Comparison of ENCODE assay signal across 21 cellular contexts in the genomic region with DNA sequence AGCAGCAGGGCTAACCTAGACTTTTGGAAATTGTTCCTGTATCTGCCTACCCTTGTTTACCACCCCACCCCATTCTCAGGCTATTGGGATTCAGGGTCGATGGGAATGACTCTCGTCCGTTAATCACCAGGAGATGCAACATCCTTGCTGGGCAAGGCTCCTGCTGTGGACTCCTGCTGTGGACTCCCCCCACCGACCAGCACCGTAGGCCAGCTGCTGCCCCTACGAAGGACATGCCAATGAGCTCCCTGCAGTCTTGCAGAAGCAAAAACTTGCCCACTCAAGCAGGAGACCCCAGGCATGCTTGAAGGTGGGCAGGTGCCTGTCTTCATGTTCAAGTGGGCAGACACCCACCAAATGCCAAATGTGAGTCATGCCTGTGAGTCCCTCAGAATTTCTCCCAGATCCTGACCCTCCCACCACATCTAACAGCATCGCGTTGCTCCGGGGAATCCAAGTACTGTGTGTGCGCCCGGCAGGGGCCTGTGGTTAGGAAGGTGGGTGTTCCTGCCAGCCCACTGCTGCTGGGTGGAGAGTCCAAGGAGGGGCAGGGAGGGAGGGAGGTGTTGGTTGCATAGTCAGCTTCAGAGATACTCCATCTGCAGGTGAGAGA. TPM values are rescaled to one million over a fixed set of nuclear protein-coding genes. Genes with fewer than 3 reads are reported as not detected.
DNase-seq lines count a peak whose midpoint lies in the region; ATAC-seq and TF ChIP-seq lines count a peak whose summit lies in the region.
"Had no signal": no experiment of that assay in that cellular context is flagged by ENCODE, and none has a peak within 500 bp of the region (broad histone marks: within the 10 kb centered on the region; RNA-seq: fewer than 3 reads in every experiment).

No MANE protein-coding gene starts in this region.

- H3K4me3 ChIP-seq in DND-41 (ENCODE audit: low read depth in 1 of 2, low read length in 2 of 2) = no peak overlapping the region
- no peak overlapping the region for H3K4me3 ChIP-seq in astrocyte of the spinal cord (ENCODE audit: low read depth, low read length)
- H3K4me3 ChIP-seq: GM23248, MG63 had no signal

- in situ Hi-C loops in astrocyte of the spinal cord (cut with HindIII; ENCODE audit: low sequenced_read_pairs) = no loop called here

- H3K27me3 Mint-ChIP-seq in chondrocyte (ENCODE audit: low read depth) = peaks cover 8% of the 10 kb centered on the region

- no peaks in the 10 kb centered on the region for H4K20me1 ChIP-seq in DND-41 (ENCODE audit: insufficient read depth, low read length)

- no peaks in the 10 kb centered on the region for H3K4me1 Mint-ChIP-seq in chondrocyte (ENCODE audit: low read depth)
- H3K4me1 Mint-ChIP-seq: CD4-positive, CD25-positive, alpha-beta regulatory T cell; IgD-negative memory B cell had no signal

- DNase-seq in DND-41 = peak; percentile 23
- peak; percentile 74 for DNase-seq in NCI-H146 (lab: John Stamatoyannopoulos, UW)
- peak; percentile 30 for DNase-seq in astrocyte of the spinal cord (ENCODE audit: low read depth, low spot score)
- DNase-seq in renal cortical epithelial cell (ENCODE audit: low read depth) = peak; percentile 15
- DNase-seq in chondrocyte (ENCODE audit: low spot score) = no peak
- DNase-seq in left colon = no peak
- DNase-seq: BE2C; CD4-positive, CD25-positive, alpha-beta regulatory T cell; GM23248; Kasumi-1; MG63; NCI-H1048; NCI-H1436; NCI-H2081; SW 1271 had no signal

- peaks cover 27% of the 10 kb centered on the region for H3K27me3 ChIP-seq in DND-41 (ENCODE audit: insufficient read depth, low read length, poor library complexity)
- H3K27me3 ChIP-seq: BE2C, MG63 had no signal

- no peaks in the 10 kb centered on the region for H3K36me3 ChIP-seq in DND-41 (ENCODE audit: insufficient read depth, low read length)
- H3K36me3 ChIP-seq: BE2C, MG63 had no signal

- peaks cover 2% of the 10 kb centered on the region for H3K36me3 Mint-ChIP-seq in chondrocyte (ENCODE audit: low read depth)
- H3K36me3 Mint-ChIP-seq: CD4-positive, CD25-positive, alpha-beta regulatory T cell; IgD-negative memory B cell had no signal

- H3K79me2 ChIP-seq in DND-41 (ENCODE audit: insufficient read depth, low read length) = no peaks in the 10 kb centered on the region

- H3K4me2 ChIP-seq in DND-41 (ENCODE audit: insufficient read depth, low read length) = no peak overlapping the region

- H3K4me3 Mint-ChIP-seq in chondrocyte (ENCODE audit: unreplicated experiment) = no peak overlapping the region
- H3K4me3 Mint-ChIP-seq: CD4-positive, CD25-positive, alpha-beta regulatory T cell; IgD-negative memory B cell had no signal

- H3K9me3 ChIP-seq in DND-41 (ENCODE audit: insufficient read depth, low read length, severe bottlenecking) = no peaks in the 10 kb centered on the region
- H3K9me3 ChIP-seq: BE2C, MG63 had no signal

- H3K4me1 ChIP-seq in DND-41 (ENCODE audit: insufficient read depth, low read length) = no peaks in the 10 kb centered on the region
- H3K4me1 ChIP-seq: BE2C had no signal

- no peak for TF ChIP-seq CTCF in DND-41 (IDR thresholded peaks at IDR 0.05; ENCODE audit: borderline replicate concordance, extremely low read depth, low read length, poor library complexity, severe bottlenecking)
- TF ChIP-seq CTCF in astrocyte of the spinal cord (IDR thresholded peaks at IDR 0.05; ENCODE audit: low read depth, low read length) = no peak
- TF ChIP-seq CTCF in chondrocyte (IDR thresholded peaks at IDR 0.05) = no peak

- no peak overlapping the region for H3K9ac ChIP-seq in DND-41 (ENCODE audit: low read depth, low read length)
- H3K9ac ChIP-seq: GM23248 had no signal

- H3K27ac ChIP-seq in DND-41 (ENCODE audit: low read length) = no peak overlapping the region
- H3K27ac ChIP-seq: GM23248 had no signal

- no peak overlapping the region for H3K27ac Mint-ChIP-seq in chondrocyte (ENCODE audit: unreplicated experiment)
- H3K27ac Mint-ChIP-seq: CD4-positive, CD25-positive, alpha-beta regulatory T cell; IgD-negative memory B cell had no signal

- ATAC-seq in DND-41 (ENCODE audit: insufficient read depth, low read depth) (peak; percentile 42; the same call in 1 of the 3 replicates), GM21723 (IDR thresholded peaks at IDR 0.05; ENCODE audit: unreplicated experiment) (no peak), GM18511 (IDR thresholded peaks at IDR 0.05; ENCODE audit: unreplicated experiment) (no peak), left colon (no peak)
- ATAC-seq: Panc1, Right ventricle myocardium inferior had no signal

- H3K9me3 Mint-ChIP-seq in chondrocyte (ENCODE audit: low read depth) = no peaks in the 10 kb centered on the region
- H3K9me3 Mint-ChIP-seq: CD4-positive, CD25-positive, alpha-beta regulatory T cell; IgD-negative memory B cell had no signal

- intact Hi-C loops in left colon (cut with DNase I, micrococcal nuclease) = no loop called here

- H2AFZ ChIP-seq in DND-41 (ENCODE audit: low read depth, low read length) = no peak overlapping the region
- H2AFZ ChIP-seq: GM23248 had no signal

RNA-seq across cellular contexts. Expression of a gene that starts 41.7 kb away (rescaled TPM):
- total RNA-seq in renal cortical epithelial cell (3.3 and 11.5 TPM in 2 replicates), chondrocyte (3.6 to 9.1 TPM (median 7.6 TPM) in 3 replicates), left colon (10 to 100 TPM; 36.2 to 38.4 TPM)
- total RNA-seq: G401 had no signal

Comparison
In these comparisons a context has a peak if more than half of its experiments do, and no peak if none do; other contexts are left out.
1. DNase-seq: peak in DND-41 (single experiment), NCI-H146 (single experiment), astrocyte of the spinal cord (single experiment) and renal cortical epithelial cell (single experiment); none in chondrocyte (single experiment) and left colon (0 of 2).